ENCODE assay signal across 8 cellular contexts in genomic region chr12:76763746-76764675, GRCh38. TPM values are rescaled to one million over a fixed set of nuclear protein-coding genes. Genes with fewer than 3 reads are reported as not detected.
DNase-seq lines count a peak whose midpoint lies in the region; ATAC-seq, FAIRE-seq and TF ChIP-seq lines count a peak whose summit lies in the region.

A gene with protein sequence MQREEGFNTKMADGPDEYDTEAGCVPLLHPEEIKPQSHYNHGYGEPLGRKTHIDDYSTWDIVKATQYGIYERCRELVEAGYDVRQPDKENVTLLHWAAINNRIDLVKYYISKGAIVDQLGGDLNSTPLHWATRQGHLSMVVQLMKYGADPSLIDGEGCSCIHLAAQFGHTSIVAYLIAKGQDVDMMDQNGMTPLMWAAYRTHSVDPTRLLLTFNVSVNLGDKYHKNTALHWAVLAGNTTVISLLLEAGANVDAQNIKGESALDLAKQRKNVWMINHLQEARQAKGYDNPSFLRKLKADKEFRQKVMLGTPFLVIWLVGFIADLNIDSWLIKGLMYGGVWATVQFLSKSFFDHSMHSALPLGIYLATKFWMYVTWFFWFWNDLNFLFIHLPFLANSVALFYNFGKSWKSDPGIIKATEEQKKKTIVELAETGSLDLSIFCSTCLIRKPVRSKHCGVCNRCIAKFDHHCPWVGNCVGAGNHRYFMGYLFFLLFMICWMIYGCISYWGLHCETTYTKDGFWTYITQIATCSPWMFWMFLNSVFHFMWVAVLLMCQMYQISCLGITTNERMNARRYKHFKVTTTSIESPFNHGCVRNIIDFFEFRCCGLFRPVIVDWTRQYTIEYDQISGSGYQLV (plus strand): TSS chr12:76764115. CDS start chr12:76764237, 122 bp downstream.

- H3K27me3 ChIP-seq in Karpas-422 (ENCODE audit: low read length) (no peaks in the 10 kb centered on the region), esophagus squamous epithelium (no peaks in the 10 kb centered on the region)

- H3K4me1 ChIP-seq in Karpas-422 (ENCODE audit: low read length), result peaks cover 28% of the 10 kb centered on the region
- H3K4me1 ChIP-seq in esophagus squamous epithelium, result peaks cover 0 to 47% (median 11%) of the 10 kb centered on the region in 3 donors

- H3K9ac ChIP-seq in Karpas-422 (ENCODE audit: low read length), result peak within 1 kb of the TSS; percentile 86

- peak within 1 kb of the TSS; percentile 96 to 97 for H3K4me3 Mint-ChIP-seq in activated T-cell treated with anti-CD3 and anti-CD28 coated beads, Interleukin-2, amount 50 U/mL, for 72 hours

- DNase-seq in DMS79 treated with DMSO at 0.1 percent for 48 hours (lab: John Stamatoyannopoulos, UW) (peak; percentile 87), Karpas-422 (peak; percentile 96), RCC 7860 (ENCODE audit: low spot score) (peak; percentile 83), esophagus squamous epithelium (lab: John Stamatoyannopoulos, UW) (peak; percentile 57), myocyte (ENCODE audit: low read depth) (peak; percentile 95)
- peak; percentile 92 to 94 for DNase-seq in activated T-cell treated with anti-CD3 and anti-CD28 coated beads, Interleukin-2, amount 50 U/mL, for 72 hours
- peak; percentile 86 to 91 for DNase-seq in stimulated activated CD8-positive, alpha-beta memory T cell treated with anti-CD3 and anti-CD28 coated beads, Interleukin-7, amount 100 ng/mL, for 4 hours (ENCODE audit: low read depth in 2 of 2)

- H3K27me3 Mint-ChIP-seq in activated T-cell treated with anti-CD3 and anti-CD28 coated beads, Interleukin-2, amount 50 U/mL, for 72 hours (ENCODE audit: low read depth), result no peaks in the 10 kb centered on the region

- TF ChIP-seq POLR2A in esophagus squamous epithelium (IDR thresholded peaks at IDR 0.05), result peak in 2 of 4 donors; percentile 63 to 74

- H3K9me2 ChIP-seq in Karpas-422 (replicated peaks; ENCODE audit: insufficient read depth, low read length), result no peaks in the 10 kb centered on the region

- H3K9me3 ChIP-seq in Karpas-422 (ENCODE audit: low read length) (no peaks in the 10 kb centered on the region), esophagus squamous epithelium (no peaks in the 10 kb centered on the region)

- H3K79me2 ChIP-seq in Karpas-422 (ENCODE audit: low read length), result peaks cover 46% of the 10 kb centered on the region

- H3K4me2 ChIP-seq in Karpas-422 (ENCODE audit: low read depth, low read length, poor library complexity, severe bottlenecking), result peak within 1 kb of the TSS; percentile 92

- WGBS in esophagus squamous epithelium, 2 donors, result 0% methylated on average over 10 of the region's 93 CpGs; no CpG with 5 or more reads in 1 of the 2 donors

- no peaks in the 10 kb centered on the region for H3K36me3 Mint-ChIP-seq in activated T-cell treated with anti-CD3 and anti-CD28 coated beads, Interleukin-2, amount 50 U/mL, for 72 hours (ENCODE audit: insufficient read depth in 2 of 2)

- no peak for TF ChIP-seq CTCF in esophagus squamous epithelium (IDR thresholded peaks at IDR 0.05)

- H3K36me3 ChIP-seq in Karpas-422 (ENCODE audit: insufficient read depth, low read length), result no peaks in the 10 kb centered on the region
- H3K36me3 ChIP-seq in esophagus squamous epithelium, result no peaks in the 10 kb centered on the region

- H3K27ac Mint-ChIP-seq in activated T-cell treated with anti-CD3 and anti-CD28 coated beads, Interleukin-2, amount 50 U/mL, for 72 hours, result peak within 1 kb of the TSS; percentile 97

- H3K4me1 Mint-ChIP-seq in activated T-cell treated with anti-CD3 and anti-CD28 coated beads, Interleukin-2, amount 50 U/mL, for 72 hours (ENCODE audit: low read depth), result peaks cover 45% of the 10 kb centered on the region

- ATAC-seq in GM21825 (IDR thresholded peaks at IDR 0.05; ENCODE audit: unreplicated experiment), result peak; percentile 91
- ATAC-seq in activated T-cell treated with anti-CD3 and anti-CD28 coated beads, Interleukin-2, amount 50 U/mL, for 72 hours (replicated peaks in 1 of 2), result peak; percentile 89

- H3K9me3 Mint-ChIP-seq in activated T-cell treated with anti-CD3 and anti-CD28 coated beads, Interleukin-2, amount 50 U/mL, for 72 hours, result no peaks in the 10 kb centered on the region

- peak within 1 kb of the TSS; percentile 98 for H2AFZ ChIP-seq in Karpas-422 (ENCODE audit: low read length)

- FAIRE-seq in RCC 7860 (lab: Jason Lieb, UNC), result no peak

- peak within 1 kb of the TSS; percentile 87 for H3K4me3 ChIP-seq in Karpas-422 (ENCODE audit: low read length)
- peak within 1 kb of the TSS; percentile 78 to 97 (median 86) for H3K4me3 ChIP-seq in esophagus squamous epithelium

- intact Hi-C loops in esophagus squamous epithelium (cut with DNase I), result no loop called here

- H4K20me1 ChIP-seq in Karpas-422 (ENCODE audit: insufficient read depth, low read depth, low read length), result no peaks in the 10 kb centered on the region

- H3K27ac ChIP-seq in Karpas-422 (ENCODE audit: low read length) (peak within 1 kb of the TSS; percentile 60), esophagus squamous epithelium (peak within 1 kb of the TSS; percentile 93 to 99 (median 96))

RNA-seq across cellular contexts. Expression of the gene that starts here (rescaled TPM):
- total RNA-seq in Karpas-422 (2014; rRNA removed; shearing (Covaris generic); ENCODE audit: low replicate concordance), result 42.9 and 50.1 TPM in 2 replicates
- total RNA-seq in activated T-cell treated with anti-CD3 and anti-CD28 coated beads, Interleukin-2, amount 50 U/mL, for 72 hours, result 10 to 100 TPM; 26.0 to 28.7 TPM
- total RNA-seq in esophagus squamous epithelium (10 to 100 TPM in 3 of 4 donors, 1 to 10 TPM in 1; 6.7 to 26.7 (median 11.7) TPM), myocyte (26.7 and 35.2 TPM in 2 replicates)
- polyA plus RNA-seq in myocyte (2012), result 17.4 TPM

Comparison
In these comparisons a context has a peak if more than half of its experiments do, and no peak if none do; other contexts are left out.
1. Peak in every context shown above with its lines: DNase-seq, ATAC-seq, H3K4me3 ChIP-seq and H3K27ac ChIP-seq.